ENCODE assay signal across 1 cellular context in the genomic region with DNA sequence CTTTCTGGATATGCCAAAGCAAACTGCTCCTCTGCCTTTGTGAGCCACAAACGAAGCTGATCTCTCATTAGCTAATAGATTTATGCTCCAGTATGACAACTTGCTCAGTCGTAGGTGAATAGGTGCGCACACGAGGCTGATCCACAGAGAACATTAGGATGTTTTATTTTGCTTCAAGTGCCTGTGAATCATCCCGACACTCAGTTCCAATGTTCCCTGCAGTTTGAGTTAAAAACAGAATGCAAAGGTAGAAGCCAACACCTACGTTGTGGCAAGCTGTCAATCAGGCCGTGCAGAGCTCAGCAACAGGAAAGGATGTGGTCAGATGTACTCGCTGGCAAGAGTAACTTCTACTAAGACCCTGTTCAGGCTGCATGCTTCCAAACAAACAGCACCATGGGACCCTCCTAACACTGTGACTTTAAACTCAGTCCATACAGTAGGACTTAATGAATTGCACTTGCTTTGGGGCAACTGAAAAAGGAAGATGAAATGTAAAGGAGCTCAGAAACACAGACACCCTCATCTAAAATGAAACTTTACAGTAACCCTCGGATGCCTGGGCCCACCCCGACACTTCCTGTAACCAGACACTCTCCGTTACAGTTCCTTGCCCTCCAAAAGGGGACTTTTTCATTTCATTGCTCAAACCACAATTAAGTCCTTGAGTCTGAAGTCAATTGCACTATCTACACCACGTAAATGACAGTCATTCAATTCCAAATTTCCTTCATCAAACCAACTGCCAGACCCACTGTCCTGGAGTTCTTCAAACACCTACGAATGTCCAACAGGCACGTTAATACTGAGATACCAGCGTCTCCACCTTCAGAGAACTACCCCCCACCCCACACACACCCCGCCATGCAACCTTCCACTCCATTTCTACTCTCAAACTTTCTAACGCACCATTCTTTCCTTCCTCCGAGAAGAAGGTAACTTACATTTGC.
TF ChIP-seq lines count a peak whose summit lies in the region.

No MANE protein-coding gene starts in this region.

TF ChIP-seq in SK-N-SH, 30 proteins besides CTCF, POLR2A, EP300 and RAD21:
- TF ChIP-seq MXI1 (IDR thresholded peaks at IDR 0.05; ENCODE audit: low read depth, low read length): no peak
- TF ChIP-seq, protein P1, sequence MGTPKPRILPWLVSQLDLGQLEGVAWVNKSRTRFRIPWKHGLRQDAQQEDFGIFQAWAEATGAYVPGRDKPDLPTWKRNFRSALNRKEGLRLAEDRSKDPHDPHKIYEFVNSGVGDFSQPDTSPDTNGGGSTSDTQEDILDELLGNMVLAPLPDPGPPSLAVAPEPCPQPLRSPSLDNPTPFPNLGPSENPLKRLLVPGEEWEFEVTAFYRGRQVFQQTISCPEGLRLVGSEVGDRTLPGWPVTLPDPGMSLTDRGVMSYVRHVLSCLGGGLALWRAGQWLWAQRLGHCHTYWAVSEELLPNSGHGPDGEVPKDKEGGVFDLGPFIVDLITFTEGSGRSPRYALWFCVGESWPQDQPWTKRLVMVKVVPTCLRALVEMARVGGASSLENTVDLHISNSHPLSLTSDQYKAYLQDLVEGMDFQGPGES (IDR thresholded peaks at IDR 0.05; ENCODE audit: low read depth, low read length): no peak
- TF ChIP-seq SIN3A (IDR thresholded peaks at IDR 0.05; ENCODE audit: borderline replicate concordance, low read depth, low read length): no peak
- TF ChIP-seq, protein P2, sequence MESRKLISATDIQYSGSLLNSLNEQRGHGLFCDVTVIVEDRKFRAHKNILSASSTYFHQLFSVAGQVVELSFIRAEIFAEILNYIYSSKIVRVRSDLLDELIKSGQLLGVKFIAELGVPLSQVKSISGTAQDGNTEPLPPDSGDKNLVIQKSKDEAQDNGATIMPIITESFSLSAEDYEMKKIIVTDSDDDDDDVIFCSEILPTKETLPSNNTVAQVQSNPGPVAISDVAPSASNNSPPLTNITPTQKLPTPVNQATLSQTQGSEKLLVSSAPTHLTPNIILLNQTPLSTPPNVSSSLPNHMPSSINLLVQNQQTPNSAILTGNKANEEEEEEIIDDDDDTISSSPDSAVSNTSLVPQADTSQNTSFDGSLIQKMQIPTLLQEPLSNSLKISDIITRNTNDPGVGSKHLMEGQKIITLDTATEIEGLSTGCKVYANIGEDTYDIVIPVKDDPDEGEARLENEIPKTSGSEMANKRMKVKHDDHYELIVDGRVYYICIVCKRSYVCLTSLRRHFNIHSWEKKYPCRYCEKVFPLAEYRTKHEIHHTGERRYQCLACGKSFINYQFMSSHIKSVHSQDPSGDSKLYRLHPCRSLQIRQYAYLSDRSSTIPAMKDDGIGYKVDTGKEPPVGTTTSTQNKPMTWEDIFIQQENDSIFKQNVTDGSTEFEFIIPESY (IDR thresholded peaks at IDR 0.05; ENCODE audit: borderline replicate concordance, low read depth): no peak
- TF ChIP-seq, protein P3, sequence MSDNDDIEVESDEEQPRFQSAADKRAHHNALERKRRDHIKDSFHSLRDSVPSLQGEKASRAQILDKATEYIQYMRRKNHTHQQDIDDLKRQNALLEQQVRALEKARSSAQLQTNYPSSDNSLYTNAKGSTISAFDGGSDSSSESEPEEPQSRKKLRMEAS (IDR thresholded peaks at IDR 0.05; ENCODE audit: low read depth): no peak
- TF ChIP-seq POLR2AphosphoS5 (IDR thresholded peaks at IDR 0.05; ENCODE audit: low read depth, low read length): no peak
- TF ChIP-seq, protein P4, sequence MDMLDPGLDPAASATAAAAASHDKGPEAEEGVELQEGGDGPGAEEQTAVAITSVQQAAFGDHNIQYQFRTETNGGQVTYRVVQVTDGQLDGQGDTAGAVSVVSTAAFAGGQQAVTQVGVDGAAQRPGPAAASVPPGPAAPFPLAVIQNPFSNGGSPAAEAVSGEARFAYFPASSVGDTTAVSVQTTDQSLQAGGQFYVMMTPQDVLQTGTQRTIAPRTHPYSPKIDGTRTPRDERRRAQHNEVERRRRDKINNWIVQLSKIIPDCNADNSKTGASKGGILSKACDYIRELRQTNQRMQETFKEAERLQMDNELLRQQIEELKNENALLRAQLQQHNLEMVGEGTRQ (IDR thresholded peaks at IDR 0.05; ENCODE audit: borderline replicate concordance, low read depth, low read length): no peak
- no peak for TF ChIP-seq NFIC (IDR thresholded peaks at IDR 0.05; ENCODE audit: borderline replicate concordance)
- TF ChIP-seq RCOR1 (IDR thresholded peaks at IDR 0.05; ENCODE audit: low read length): no peak
- TF ChIP-seq, protein P5, sequence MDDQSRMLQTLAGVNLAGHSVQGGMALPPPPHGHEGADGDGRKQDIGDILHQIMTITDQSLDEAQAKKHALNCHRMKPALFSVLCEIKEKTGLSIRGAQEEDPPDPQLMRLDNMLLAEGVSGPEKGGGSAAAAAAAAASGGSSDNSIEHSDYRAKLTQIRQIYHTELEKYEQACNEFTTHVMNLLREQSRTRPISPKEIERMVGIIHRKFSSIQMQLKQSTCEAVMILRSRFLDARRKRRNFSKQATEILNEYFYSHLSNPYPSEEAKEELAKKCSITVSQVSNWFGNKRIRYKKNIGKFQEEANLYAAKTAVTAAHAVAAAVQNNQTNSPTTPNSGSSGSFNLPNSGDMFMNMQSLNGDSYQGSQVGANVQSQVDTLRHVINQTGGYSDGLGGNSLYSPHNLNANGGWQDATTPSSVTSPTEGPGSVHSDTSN (IDR thresholded peaks at IDR 0.05): no peak
- TF ChIP-seq GABPA (IDR thresholded peaks at IDR 0.05; ENCODE audit: low read depth): no peak
- TF ChIP-seq FOXJ3 (CRISPR knock-in tag; IDR thresholded peaks at IDR 0.05): no peak
- TF ChIP-seq CHD2 (IDR thresholded peaks at IDR 0.05; ENCODE audit: low read length, partially characterized antibody): no peak
- no peak for TF ChIP-seq TCF12 (IDR thresholded peaks at IDR 0.05)
- TF ChIP-seq TAF1 (IDR thresholded peaks at IDR 0.05; ENCODE audit: borderline replicate concordance, low read depth, low read length): no peak
- TF ChIP-seq TEAD4 (IDR thresholded peaks at IDR 0.05; ENCODE audit: borderline replicate concordance, insufficient read depth): no peak
- TF ChIP-seq JUND (IDR thresholded peaks at IDR 0.05): no peak
- no peak for TF ChIP-seq RFX5 (IDR thresholded peaks at IDR 0.05; ENCODE audit: low read length)
- no peak for TF ChIP-seq GATA2 (CRISPR knock-in tag; IDR thresholded peaks at IDR 0.05)
- TF ChIP-seq, protein P6, sequence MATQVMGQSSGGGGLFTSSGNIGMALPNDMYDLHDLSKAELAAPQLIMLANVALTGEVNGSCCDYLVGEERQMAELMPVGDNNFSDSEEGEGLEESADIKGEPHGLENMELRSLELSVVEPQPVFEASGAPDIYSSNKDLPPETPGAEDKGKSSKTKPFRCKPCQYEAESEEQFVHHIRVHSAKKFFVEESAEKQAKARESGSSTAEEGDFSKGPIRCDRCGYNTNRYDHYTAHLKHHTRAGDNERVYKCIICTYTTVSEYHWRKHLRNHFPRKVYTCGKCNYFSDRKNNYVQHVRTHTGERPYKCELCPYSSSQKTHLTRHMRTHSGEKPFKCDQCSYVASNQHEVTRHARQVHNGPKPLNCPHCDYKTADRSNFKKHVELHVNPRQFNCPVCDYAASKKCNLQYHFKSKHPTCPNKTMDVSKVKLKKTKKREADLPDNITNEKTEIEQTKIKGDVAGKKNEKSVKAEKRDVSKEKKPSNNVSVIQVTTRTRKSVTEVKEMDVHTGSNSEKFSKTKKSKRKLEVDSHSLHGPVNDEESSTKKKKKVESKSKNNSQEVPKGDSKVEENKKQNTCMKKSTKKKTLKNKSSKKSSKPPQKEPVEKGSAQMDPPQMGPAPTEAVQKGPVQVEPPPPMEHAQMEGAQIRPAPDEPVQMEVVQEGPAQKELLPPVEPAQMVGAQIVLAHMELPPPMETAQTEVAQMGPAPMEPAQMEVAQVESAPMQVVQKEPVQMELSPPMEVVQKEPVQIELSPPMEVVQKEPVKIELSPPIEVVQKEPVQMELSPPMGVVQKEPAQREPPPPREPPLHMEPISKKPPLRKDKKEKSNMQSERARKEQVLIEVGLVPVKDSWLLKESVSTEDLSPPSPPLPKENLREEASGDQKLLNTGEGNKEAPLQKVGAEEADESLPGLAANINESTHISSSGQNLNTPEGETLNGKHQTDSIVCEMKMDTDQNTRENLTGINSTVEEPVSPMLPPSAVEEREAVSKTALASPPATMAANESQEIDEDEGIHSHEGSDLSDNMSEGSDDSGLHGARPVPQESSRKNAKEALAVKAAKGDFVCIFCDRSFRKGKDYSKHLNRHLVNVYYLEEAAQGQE (IDR thresholded peaks at IDR 0.05; ENCODE audit: low read depth, low read length): no peak
